In genomic region chr2:5734866-5735861, GRCh38 we compare ENCODE assay signal across 20 cellular contexts. TPM values are rescaled to one million over a fixed set of nuclear protein-coding genes. Genes with fewer than 3 reads are reported as not detected.
A peak's percentile ranks its signal among the peaks of the same experiment; 100 is the strongest.
DNase-seq lines count a peak whose midpoint lies in the region; ATAC-seq and TF ChIP-seq lines count a peak whose summit lies in the region.
"Had no signal": no experiment of that assay in that cellular context is flagged by ENCODE, and none has a peak within 500 bp of the region (broad histone marks: within the 10 kb centered on the region; RNA-seq: fewer than 3 reads in every experiment).

No MANE protein-coding gene starts in this region.

- peaks cover 3% of the 10 kb centered on the region for H3K27me3 Mint-ChIP-seq in nephron progenitor cell (ENCODE audit: low read depth, poor library complexity)

- DNase-seq in NCI-H748 (lab: John Stamatoyannopoulos, UW; ENCODE audit: unreplicated experiment) (peak; percentile 16), NCI-H748 treated with DMSO at 0.1 percent for 48 hours (lab: John Stamatoyannopoulos, UW) (no peak), Panc1 (ENCODE audit: low read depth, low spot score) (no peak), nephron progenitor cell (no peak), upper lobe of left lung (peak in 1 of 2 donors; percentile 40)
- no peak for DNase-seq in effector CD4-positive, alpha-beta T cell
- no peak for DNase-seq in activated naive CD4-positive, alpha-beta T cell (lab: John Stamatoyannopoulos, UW)
- no peak for DNase-seq in activated effector memory CD4-positive, alpha-beta T cell treated with Interleukin-2 at 50 U/mL for 16 hours
- DNase-seq: BE2C; Calu3; CD4-positive, CD25-positive, alpha-beta regulatory T cell; H7; Kasumi-1; MG63; NCI-H1092; NCI-H1694; NCI-H446; NCI-H69; Right ventricle myocardium superior had no signal

- H3K27me3 ChIP-seq in Panc1 (ENCODE audit: control insufficient read depth, insufficient read depth, low read length): no peaks in the 10 kb centered on the region
- H3K27me3 ChIP-seq in upper lobe of left lung: no peaks in the 10 kb centered on the region
- H3K27me3 ChIP-seq: BE2C, MG63 had no signal

- 77 to 83% methylated on average over 15 to 20 of the region's 21 CpGs for WGBS in upper lobe of left lung, 2 donors

- H3K9me3 Mint-ChIP-seq in nephron progenitor cell: peaks cover 9% of the 10 kb centered on the region

- H3K4me3 ChIP-seq in Panc1 (ENCODE audit: low read depth in 2 of 2, low read length in 2 of 2) (no peak overlapping the region), upper lobe of left lung (no peak overlapping the region)
- H3K4me3 ChIP-seq: MG63 had no signal

- no peak overlapping the region for H3K4me3 Mint-ChIP-seq in nephron progenitor cell
- H3K4me3 Mint-ChIP-seq: CD4-positive, CD25-positive, alpha-beta regulatory T cell had no signal

- POLR2A ChIA-PET in Panc1 (lab: Charles Lee): no interaction called here

- H3K27ac Mint-ChIP-seq in nephron progenitor cell: peak overlapping the region; percentile 61
- H3K27ac Mint-ChIP-seq: CD4-positive, CD25-positive, alpha-beta regulatory T cell had no signal

- BruUV-seq in Panc1 (replicated peaks; lab: Mats Ljungman, UMichigan): no TSS peak

- H3K9me3 ChIP-seq in Panc1 (ENCODE audit: control insufficient read depth, insufficient read depth, low read depth, low read length): no peaks in the 10 kb centered on the region
- no peaks in the 10 kb centered on the region for H3K9me3 ChIP-seq in upper lobe of left lung
- H3K9me3 ChIP-seq: BE2C, MG63 had no signal

- H3K27ac ChIP-seq in Panc1 (ENCODE audit: low read length): no peak overlapping the region
- no peak overlapping the region for H3K27ac ChIP-seq in upper lobe of left lung
- H3K27ac ChIP-seq: SK-N-MC had no signal

- in situ Hi-C loops in Panc1 (cut with HindIII; ENCODE audit: low pct_unique_long_range_greater_than_20kb, low sequenced_read_pairs): no loop called here

- H3K36me3 ChIP-seq in Panc1 (ENCODE audit: control insufficient read depth, insufficient read depth, low read length): no peaks in the 10 kb centered on the region
- no peaks in the 10 kb centered on the region for H3K36me3 ChIP-seq in upper lobe of left lung
- H3K36me3 ChIP-seq: BE2C, MG63 had no signal

- H3K4me1 Mint-ChIP-seq in nephron progenitor cell: peaks cover 14% of the 10 kb centered on the region
- H3K4me1 Mint-ChIP-seq: CD4-positive, CD25-positive, alpha-beta regulatory T cell had no signal

- no peak for TF ChIP-seq EP300 in upper lobe of left lung (IDR thresholded peaks at IDR 0.05)

- TF ChIP-seq CTCF in Panc1 (IDR thresholded peaks at IDR 0.05): peak; percentile 33; the same call in 1 of the 2 replicates
- no peak for TF ChIP-seq CTCF in nephron progenitor cell (IDR thresholded peaks at IDR 0.05)
- TF ChIP-seq CTCF in upper lobe of left lung (IDR thresholded peaks at IDR 0.05): no peak

- ATAC-seq in Panc1: no peak
- peak; percentile 10 to 37 for ATAC-seq in upper lobe of left lung (ENCODE audit: low FRiP score in 2 of 2)

- H3K36me3 Mint-ChIP-seq in nephron progenitor cell (ENCODE audit: low read depth): no peaks in the 10 kb centered on the region
- H3K36me3 Mint-ChIP-seq: CD4-positive, CD25-positive, alpha-beta regulatory T cell had no signal

- CTCF ChIA-PET in Panc1 (lab: Charles Lee): no interaction called here

- intact Hi-C loops in Panc1 (cut with micrococcal nuclease; ENCODE audit: unreplicated experiment): no loop called here

- H3K4me1 ChIP-seq in Panc1 (ENCODE audit: control insufficient read depth, insufficient read depth, low read length) (no peaks in the 10 kb centered on the region), upper lobe of left lung (peaks cover 0 to 4% (median 1%) of the 10 kb centered on the region in 4 donors)
- H3K4me1 ChIP-seq: BE2C had no signal

- no peak for TF ChIP-seq POLR2A in upper lobe of left lung (IDR thresholded peaks at IDR 0.05)

RNA-seq across cellular contexts. Expression of gene SOX11, which starts 43.0 kb away (rescaled TPM):
- not detected for total RNA-seq in Panc1 (2021; ENCODE audit: unreplicated experiment)
- not detected for polyA plus RNA-seq in Panc1 (2012; ENCODE audit: insufficient read length)
- total RNA-seq in upper lobe of left lung: under 1 TPM in 2 of 6 donors, not detected in 4; 0.06 to 0.13 TPM
- total RNA-seq: Calu3; CD4-positive, CD25-positive, alpha-beta regulatory T cell had no signal
- polyA plus RNA-seq: CD4-positive, CD25-positive, alpha-beta regulatory T cell had no signal
